17 cellular contexts compared by ENCODE assay signal in genomic region chrX:136094962-136095361, GRCh38. TPM values are rescaled to one million over a fixed set of nuclear protein-coding genes. Genes with fewer than 3 reads are reported as not detected.
A peak's percentile ranks its signal among the peaks of the same experiment; 100 is the strongest.
DNase-seq lines count a peak whose midpoint lies in the region; ATAC-seq, FAIRE-seq and TF ChIP-seq lines count a peak whose summit lies in the region.
"Had no signal": no experiment of that assay in that cellular context is flagged by ENCODE, and none has a peak within 500 bp of the region (broad histone marks: within the 10 kb centered on the region; RNA-seq: fewer than 3 reads in every experiment).

No MANE protein-coding gene starts in this region.

- no peak overlapping the region for H3K4me3 ChIP-seq in IMR-90 (ENCODE audit: insufficient read depth, low read depth, low read length)
- no peak overlapping the region for H3K4me3 ChIP-seq in RWPE2 (ENCODE audit: severe bottlenecking)
- H3K4me3 ChIP-seq in bronchial epithelial cell (ENCODE audit: low read depth, low read length): no peak overlapping the region
- H3K4me3 ChIP-seq: BLaER1 treated with 17β-estradiol and CSF1 and Interleukin-3, amounts not matched to agents 10 nM and 100 nM; GM12878; GM23338 had no signal

- no peaks in the 10 kb centered on the region for H3K27me3 ChIP-seq in IMR-90 (ENCODE audit: control insufficient read depth, insufficient read depth, low read length)
- H3K27me3 ChIP-seq in RWPE2 (ENCODE audit: insufficient read depth, poor library complexity, severe bottlenecking): no peaks in the 10 kb centered on the region
- H3K27me3 ChIP-seq in bronchial epithelial cell (ENCODE audit: control insufficient read depth, insufficient read depth, low read length): no peaks in the 10 kb centered on the region

- H3K23ac ChIP-seq in IMR-90 (ENCODE audit: low read depth, low read length): no peak overlapping the region

- H4K20me1 ChIP-seq in IMR-90 (ENCODE audit: insufficient read depth, low read length): no peaks in the 10 kb centered on the region
- H4K20me1 ChIP-seq: BLaER1 treated with 17β-estradiol and CSF1 and Interleukin-3, amounts not matched to agents 10 nM and 100 nM had no signal

- no peaks in the 10 kb centered on the region for H3K4me1 ChIP-seq in IMR-90 (ENCODE audit: control insufficient read depth, insufficient read depth, low read length)
- H3K4me1 ChIP-seq in RWPE2 (ENCODE audit: insufficient read depth, poor library complexity, severe bottlenecking): no peaks in the 10 kb centered on the region
- H3K4me1 ChIP-seq: BLaER1 treated with 17β-estradiol and CSF1 and Interleukin-3, amounts not matched to agents 10 nM and 100 nM had no signal

- H4K8ac ChIP-seq in IMR-90 (ENCODE audit: low read depth in 2 of 2, low read length in 2 of 2): no peak overlapping the region

- H3K36me3 ChIP-seq in IMR-90 (ENCODE audit: control insufficient read depth, insufficient read depth, low read length) (no peaks in the 10 kb centered on the region), RWPE2 (ENCODE audit: low read depth) (no peaks in the 10 kb centered on the region), bronchial epithelial cell (ENCODE audit: control insufficient read depth, insufficient read depth, low read length) (no peaks in the 10 kb centered on the region)
- H3K36me3 ChIP-seq: BLaER1 treated with 17β-estradiol and CSF1 and Interleukin-3, amounts not matched to agents 10 nM and 100 nM had no signal

- H4K91ac ChIP-seq in IMR-90 (ENCODE audit: insufficient read depth, low read depth, low read length): no peak overlapping the region

- dilution Hi-C loops in IMR-90 (cut with HindIII; ENCODE audit: low sequenced_read_pairs, unreplicated experiment): no loop called here

- ATAC-seq in IMR-90 (ENCODE audit: low read depth): no peak; the same call in 1 of the 2 replicates
- ATAC-seq in RWPE2 (ENCODE audit: low read depth): peak; percentile 72; the same call in 1 of the 3 replicates
- no peak for ATAC-seq in HG03565 (IDR thresholded peaks at IDR 0.05; ENCODE audit: unreplicated experiment)
- no peak for ATAC-seq in HG03095 (IDR thresholded peaks at IDR 0.05; ENCODE audit: unreplicated experiment)
- ATAC-seq: GM12878, GM23338 had no signal

- no peaks in the 10 kb centered on the region for H3K9me3 ChIP-seq in IMR-90 (ENCODE audit: control insufficient read depth, insufficient read depth, low read length)
- no peaks in the 10 kb centered on the region for H3K9me3 ChIP-seq in RWPE2 (ENCODE audit: severe bottlenecking)

- POLR2A ChIA-PET in IMR-90 (lab: Charles Lee; ENCODE audit: unreplicated experiment): no interaction called here

- H2AK9ac ChIP-seq in IMR-90 (replicated peaks; ENCODE audit: low read depth, low read length, poor library complexity): no peak overlapping the region

- no peak overlapping the region for H3K56ac ChIP-seq in IMR-90 (ENCODE audit: extremely low read depth, insufficient read depth, low read length)

- CTCF ChIA-PET in IMR-90 (lab: Yijun Ruan, JAX): no interaction called here

- no peak overlapping the region for H3K4ac ChIP-seq in IMR-90 (ENCODE audit: low read depth, low read length)

- intact Hi-C loops in IMR-90 (cut with micrococcal nuclease): no loop called here

- H3K27ac ChIP-seq in IMR-90 (ENCODE audit: insufficient read depth, low read length) (no peak overlapping the region), RWPE2 (ENCODE audit: poor library complexity, severe bottlenecking) (no peak overlapping the region)
- H3K27ac ChIP-seq: BLaER1 treated with 17β-estradiol and CSF1 and Interleukin-3, amounts not matched to agents 10 nM and 100 nM had no signal

- no peaks in the 10 kb centered on the region for H3K9me1 ChIP-seq in IMR-90 (ENCODE audit: insufficient read depth, low read length)

- in situ Hi-C loops in IMR-90 (cut with MboI; ENCODE audit: low sequenced_read_pairs): no loop called here

- H2AFZ ChIP-seq in IMR-90 (replicated peaks; ENCODE audit: low read length, poor library complexity): no peak overlapping the region
- H2AFZ ChIP-seq: GM23338 had no signal

- no peak overlapping the region for H2BK15ac ChIP-seq in IMR-90 (ENCODE audit: low read depth, low read length)

- no peak for TF ChIP-seq POLR2A in IMR-90 (IDR thresholded peaks at IDR 0.05; ENCODE audit: low read depth, low read length)

- TF ChIP-seq CTCF in IMR-90 (conservative IDR thresholded peaks at IDR 0.05; ENCODE audit: low read depth, low read length): no peak
- no peak for TF ChIP-seq CTCF in RWPE2 (IDR thresholded peaks at IDR 0.05; ENCODE audit: poor library complexity, severe bottlenecking)
- no peak for TF ChIP-seq CTCF in bronchial epithelial cell (IDR thresholded peaks at IDR 0.05; ENCODE audit: insufficient read depth, low read length, severe bottlenecking)

- H4K5ac ChIP-seq in IMR-90 (ENCODE audit: low read depth, low read length): no peak overlapping the region

- H2AK5ac ChIP-seq in IMR-90 (ENCODE audit: low read depth, low read length): no peak overlapping the region

- H2BK5ac ChIP-seq in IMR-90 (ENCODE audit: low read depth, low read length, poor library complexity, severe bottlenecking): no peak overlapping the region

- TF ChIP-seq RAD21 in IMR-90 (IDR thresholded peaks at IDR 0.05; ENCODE audit: low read length): no peak

- WGBS in IMR-90 (ENCODE audit: extremely low coverage in 2 of 2, insufficient read length in 1 of 2), 2 experiments: no CpG with 5 or more reads among the region's 3 CpGs

- no peaks in the 10 kb centered on the region for H3K79me1 ChIP-seq in IMR-90 (ENCODE audit: low read depth in 1 of 2, low read length in 2 of 2)

- no peak overlapping the region for H2BK20ac ChIP-seq in IMR-90 (ENCODE audit: low read depth, low read length)

- no peak overlapping the region for H2BK120ac ChIP-seq in IMR-90 (ENCODE audit: low read depth, low read length)

- no peak for FAIRE-seq in bronchial epithelial cell (lab: Jason Lieb, UNC)
- FAIRE-seq: GM12878 had no signal

- no peak overlapping the region for H3K18ac ChIP-seq in IMR-90 (ENCODE audit: low read depth, low read length)

- no peak overlapping the region for H3K4me2 ChIP-seq in IMR-90 (ENCODE audit: low read depth, low read length)
- H3K4me2 ChIP-seq: BLaER1 treated with 17β-estradiol and CSF1 and Interleukin-3, amounts not matched to agents 10 nM and 100 nM; GM23338 had no signal

- no TSS peak for BruUV-seq in IMR-90 (replicated peaks; lab: Mats Ljungman, UMichigan)

- no peak overlapping the region for H3K9ac ChIP-seq in IMR-90 (ENCODE audit: low read depth, low read length)
- H3K9ac ChIP-seq: BLaER1 treated with 17β-estradiol and CSF1 and Interleukin-3, amounts not matched to agents 10 nM and 100 nM had no signal

- DNase-seq in ELR (ENCODE audit: low read depth): peak; percentile 12
- DNase-seq in IMR-90: peak; percentile 10
- DNase-seq in RWPE2 (ENCODE audit: low spot score): no peak
- DNase-seq in bronchial epithelial cell (ENCODE audit: low read depth): peak; percentile 52
- DNase-seq in NCI-H1417 treated with DMSO at 0.1 percent for 48 hours (lab: John Stamatoyannopoulos, UW): no peak
- DNase-seq in HUDEP-2 (lab: John Stamatoyannopoulos, UW; ENCODE audit: unreplicated experiment in 76 of 76): no peak
- DNase-seq: 8988T; Calu3; CD4-positive, CD25-positive, alpha-beta regulatory T cell; DMS 273 treated with DMSO at 0.1 percent for 48 hours; H7; HFFc6 had no signal

- H3K14ac ChIP-seq in IMR-90 (replicated peaks; ENCODE audit: low read depth, low read length): no peak overlapping the region

TF ChIP-seq in IMR-90, 13 proteins besides CTCF, POLR2A, EP300 and RAD21:
- no peak for TF ChIP-seq MAFK (IDR thresholded peaks at IDR 0.05; ENCODE audit: low read depth, low read length)
- TF ChIP-seq USF2 (IDR thresholded peaks at IDR 0.05; ENCODE audit: low read depth, low read length): no peak
- no peak for TF ChIP-seq MAZ (IDR thresholded peaks at IDR 0.05; ENCODE audit: borderline replicate concordance, low read depth, low read length)
- TF ChIP-seq CEBPB (IDR thresholded peaks at IDR 0.05; ENCODE audit: low read depth, low read length): no peak
- no peak for TF ChIP-seq ELK1 (IDR thresholded peaks at IDR 0.05; ENCODE audit: borderline replicate concordance, low read depth, low read length)
- TF ChIP-seq MXI1 (IDR thresholded peaks at IDR 0.05; ENCODE audit: borderline replicate concordance, low read depth, low read length): no peak
- no peak for TF ChIP-seq FOS (IDR thresholded peaks at IDR 0.05; ENCODE audit: low read depth, low read length)
- no peak for TF ChIP-seq RFX5 (IDR thresholded peaks at IDR 0.05; ENCODE audit: low read depth, low read length)
- TF ChIP-seq CHD1 (IDR thresholded peaks at IDR 0.05; ENCODE audit: low read depth, low read length): no peak
- no peak for TF ChIP-seq SMC3 (IDR thresholded peaks at IDR 0.05; ENCODE audit: low read depth, low read length)
- TF ChIP-seq BHLHE40 (IDR thresholded peaks at IDR 0.05; ENCODE audit: low read depth, low read length): no peak
- no peak for TF ChIP-seq RCOR1 (IDR thresholded peaks at IDR 0.05; ENCODE audit: insufficient replicate concordance, low read length)
- no peak for TF ChIP-seq NFE2L2 (IDR thresholded peaks at IDR 0.05; ENCODE audit: low read depth, low read length)

RNA-seq across cellular contexts. Expression of gene FHL1, which starts 52.4 kb away (rescaled TPM):
- total RNA-seq in IMR-90 (2012; rRNA removed): 41.9 and 69.4 TPM in 2 replicates
- 57.3 and 72.9 TPM in 2 replicates for polyA plus RNA-seq in IMR-90 (2012; rRNA removed)
- polyA plus RNA-seq in IMR-90 (2012; cell fraction: cytosol; rRNA removed): 41.0 and 73.7 TPM in 2 replicates
- 70.5 and 140 TPM in 2 replicates for polyA plus RNA-seq in IMR-90 (2012; cell fraction: nucleus; rRNA removed; ENCODE audit: low replicate concordance)
- total RNA-seq in bronchial epithelial cell: 39.3 and 45.5 TPM in 2 replicates

Comparison
In these comparisons a context has a peak if more than half of its experiments do, and no peak if none do; other contexts are left out.
1. DNase-seq: peak in ELR (single experiment), IMR-90 (single experiment) and bronchial epithelial cell (single experiment); none in RWPE2 (single experiment), NCI-H1417 treated with DMSO at 0.1 percent for 48 hours (single experiment) and HUDEP-2 (0 of 76).